Comparison of ENCODE assay signal across 1 cellular context in the genomic region with DNA sequence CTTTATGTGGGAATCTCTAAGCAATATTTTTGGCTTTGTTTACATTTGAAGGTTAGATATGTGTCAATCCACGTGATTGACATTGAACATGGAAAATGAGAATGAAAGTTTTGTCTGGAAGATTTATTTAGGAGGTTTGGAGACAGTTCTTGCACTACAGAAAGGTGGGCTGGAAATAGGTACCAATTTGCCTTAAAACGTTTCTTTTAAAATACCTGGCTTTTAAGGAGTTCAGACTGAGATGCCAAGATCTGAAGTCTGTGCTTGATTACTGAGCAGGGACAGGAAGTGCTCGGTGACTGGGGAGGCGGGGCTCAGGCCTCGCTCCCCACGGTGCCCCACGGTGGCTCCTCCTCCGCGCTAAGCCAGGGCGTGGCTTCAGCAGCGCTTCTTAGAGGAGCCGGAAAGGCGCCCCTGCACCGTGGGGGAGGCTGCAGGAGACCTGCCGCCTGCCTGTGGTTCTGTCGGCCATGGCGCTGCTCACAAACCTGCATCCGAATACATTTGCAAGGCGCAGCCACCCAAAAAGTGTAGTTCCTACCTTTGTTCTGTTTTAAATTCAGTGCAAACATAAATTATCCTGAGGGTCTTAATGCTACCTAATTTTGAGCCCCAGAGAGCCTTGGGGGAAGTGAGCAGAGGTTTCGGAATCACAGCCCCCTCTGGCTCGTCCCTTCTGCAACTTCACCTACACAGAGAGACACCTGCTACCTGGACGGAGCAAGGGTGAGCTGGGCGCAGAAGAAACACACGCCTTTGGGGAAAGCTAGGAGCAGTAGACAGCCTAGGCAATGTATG.
A peak's percentile ranks its signal among the peaks of the same experiment; 100 is the strongest.
TF ChIP-seq lines count a peak whose summit lies in the region.

No MANE protein-coding gene starts in this region.

TF ChIP-seq in HepG2, 621 proteins besides CTCF, POLR2A, EP300 and RAD21 (continued from another document):
- TF ChIP-seq BORCS8-MEF2B (CRISPR knock-in tag; IDR thresholded peaks at IDR 0.05) (no peak), ZNF501 (CRISPR knock-in tag; IDR thresholded peaks at IDR 0.05) (0 out of 2 replicates have a peak, but pooled peaks have one; percentile 20), ZNF12 (CRISPR knock-in tag; IDR thresholded peaks at IDR 0.05) (0 out of 2 replicates have a peak, but pooled peaks have one; percentile 12), POLR2AphosphoS5 (IDR thresholded peaks at IDR 0.05; ENCODE audit: low read depth, low read length) (peak; percentile 66), GABPA (IDR thresholded peaks at IDR 0.05; ENCODE audit: low read depth, low read length) (no peak), GABPA (CRISPR knock-in tag; IDR thresholded peaks at IDR 0.05; ENCODE audit: low read depth) (peak; percentile 71), SP5 (CRISPR knock-in tag; IDR thresholded peaks at IDR 0.05; ENCODE audit: borderline replicate concordance, low read depth) (peak; percentile 36; the same call in 1 of the 2 replicates), SPEN (CRISPR knock-in tag; IDR thresholded peaks at IDR 0.05; ENCODE audit: low read depth) (0 out of 2 replicates have a peak, but pooled peaks have one; percentile 7), NCOA2 (CRISPR knock-in tag; IDR thresholded peaks at IDR 0.05) (peak; percentile 10; the same call in 1 of the 2 replicates), KAT8 (CRISPR knock-in tag; IDR thresholded peaks at IDR 0.05) (peak; percentile 46; the same call in 1 of the 2 replicates), FOXA3 (CRISPR knock-in tag; IDR thresholded peaks at IDR 0.05) (peak; percentile 52; the same call in 1 of the 2 replicates), SOX13 (IDR thresholded peaks at IDR 0.05) (no peak), SOX13 (CRISPR knock-in tag; conservative IDR thresholded peaks at IDR 0.05 in 1 of 2, IDR thresholded peaks at IDR 0.05 in 1 of 2) (0 out of 4 replicates have a peak, but pooled peaks of 1 of the 2 experiments have one; percentile 5), HMG20B (CRISPR knock-in tag; conservative IDR thresholded peaks at IDR 0.05) (no peak), NR2C2 (CRISPR knock-in tag; IDR thresholded peaks at IDR 0.05; ENCODE audit: borderline replicate concordance) (no peak), CREB1 (IDR thresholded peaks at IDR 0.05) (no peak), CREB1 (CRISPR knock-in tag; IDR thresholded peaks at IDR 0.05) (peak; percentile 36; the same call in 1 of the 2 replicates)
- TF ChIP-seq, protein P1, sequence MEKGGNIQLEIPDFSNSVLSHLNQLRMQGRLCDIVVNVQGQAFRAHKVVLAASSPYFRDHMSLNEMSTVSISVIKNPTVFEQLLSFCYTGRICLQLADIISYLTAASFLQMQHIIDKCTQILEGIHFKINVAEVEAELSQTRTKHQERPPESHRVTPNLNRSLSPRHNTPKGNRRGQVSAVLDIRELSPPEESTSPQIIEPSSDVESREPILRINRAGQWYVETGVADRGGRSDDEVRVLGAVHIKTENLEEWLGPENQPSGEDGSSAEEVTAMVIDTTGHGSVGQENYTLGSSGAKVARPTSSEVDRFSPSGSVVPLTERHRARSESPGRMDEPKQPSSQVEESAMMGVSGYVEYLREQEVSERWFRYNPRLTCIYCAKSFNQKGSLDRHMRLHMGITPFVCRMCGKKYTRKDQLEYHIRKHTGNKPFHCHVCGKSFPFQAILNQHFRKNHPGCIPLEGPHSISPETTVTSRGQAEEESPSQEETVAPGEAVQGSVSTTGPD (CRISPR knock-in tag; IDR thresholded peaks at IDR 0.05), result no peak
- TF ChIP-seq, protein P2, sequence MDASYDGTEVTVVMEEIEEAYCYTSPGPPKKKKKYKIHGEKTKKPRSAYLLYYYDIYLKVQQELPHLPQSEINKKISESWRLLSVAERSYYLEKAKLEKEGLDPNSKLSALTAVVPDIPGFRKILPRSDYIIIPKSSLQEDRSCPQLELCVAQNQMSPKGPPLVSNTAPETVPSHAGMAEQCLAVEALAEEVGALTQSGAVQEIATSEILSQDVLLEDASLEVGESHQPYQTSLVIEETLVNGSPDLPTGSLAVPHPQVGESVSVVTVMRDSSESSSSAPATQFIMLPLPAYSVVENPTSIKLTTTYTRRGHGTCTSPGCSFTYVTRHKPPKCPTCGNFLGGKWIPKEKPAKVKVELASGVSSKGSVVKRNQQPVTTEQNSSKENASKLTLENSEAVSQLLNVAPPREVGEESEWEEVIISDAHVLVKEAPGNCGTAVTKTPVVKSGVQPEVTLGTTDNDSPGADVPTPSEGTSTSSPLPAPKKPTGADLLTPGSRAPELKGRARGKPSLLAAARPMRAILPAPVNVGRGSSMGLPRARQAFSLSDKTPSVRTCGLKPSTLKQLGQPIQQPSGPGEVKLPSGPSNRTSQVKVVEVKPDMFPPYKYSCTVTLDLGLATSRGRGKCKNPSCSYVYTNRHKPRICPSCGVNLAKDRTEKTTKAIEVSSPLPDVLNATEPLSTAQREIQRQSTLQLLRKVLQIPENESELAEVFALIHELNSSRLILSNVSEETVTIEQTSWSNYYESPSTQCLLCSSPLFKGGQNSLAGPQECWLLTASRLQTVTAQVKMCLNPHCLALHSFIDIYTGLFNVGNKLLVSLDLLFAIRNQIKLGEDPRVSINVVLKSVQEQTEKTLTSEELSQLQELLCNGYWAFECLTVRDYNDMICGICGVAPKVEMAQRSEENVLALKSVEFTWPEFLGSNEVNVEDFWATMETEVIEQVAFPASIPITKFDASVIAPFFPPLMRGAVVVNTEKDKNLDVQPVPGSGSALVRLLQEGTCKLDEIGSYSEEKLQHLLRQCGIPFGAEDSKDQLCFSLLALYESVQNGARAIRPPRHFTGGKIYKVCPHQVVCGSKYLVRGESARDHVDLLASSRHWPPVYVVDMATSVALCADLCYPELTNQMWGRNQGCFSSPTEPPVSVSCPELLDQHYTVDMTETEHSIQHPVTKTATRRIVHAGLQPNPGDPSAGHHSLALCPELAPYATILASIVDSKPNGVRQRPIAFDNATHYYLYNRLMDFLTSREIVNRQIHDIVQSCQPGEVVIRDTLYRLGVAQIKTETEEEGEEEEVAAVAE (CRISPR knock-in tag; IDR thresholded peaks at IDR 0.05; ENCODE audit: borderline replicate concordance), result no peak
- TF ChIP-seq, protein P3, sequence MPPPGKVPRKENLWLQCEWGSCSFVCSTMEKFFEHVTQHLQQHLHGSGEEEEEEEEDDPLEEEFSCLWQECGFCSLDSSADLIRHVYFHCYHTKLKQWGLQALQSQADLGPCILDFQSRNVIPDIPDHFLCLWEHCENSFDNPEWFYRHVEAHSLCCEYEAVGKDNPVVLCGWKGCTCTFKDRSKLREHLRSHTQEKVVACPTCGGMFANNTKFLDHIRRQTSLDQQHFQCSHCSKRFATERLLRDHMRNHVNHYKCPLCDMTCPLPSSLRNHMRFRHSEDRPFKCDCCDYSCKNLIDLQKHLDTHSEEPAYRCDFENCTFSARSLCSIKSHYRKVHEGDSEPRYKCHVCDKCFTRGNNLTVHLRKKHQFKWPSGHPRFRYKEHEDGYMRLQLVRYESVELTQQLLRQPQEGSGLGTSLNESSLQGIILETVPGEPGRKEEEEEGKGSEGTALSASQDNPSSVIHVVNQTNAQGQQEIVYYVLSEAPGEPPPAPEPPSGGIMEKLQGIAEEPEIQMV (CRISPR knock-in tag; IDR thresholded peaks at IDR 0.05; ENCODE audit: low read depth), result no peak; the same call in 1 of the 2 replicates
- TF ChIP-seq, protein P4, sequence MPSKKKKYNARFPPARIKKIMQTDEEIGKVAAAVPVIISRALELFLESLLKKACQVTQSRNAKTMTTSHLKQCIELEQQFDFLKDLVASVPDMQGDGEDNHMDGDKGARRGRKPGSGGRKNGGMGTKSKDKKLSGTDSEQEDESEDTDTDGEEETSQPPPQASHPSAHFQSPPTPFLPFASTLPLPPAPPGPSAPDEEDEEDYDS (CRISPR knock-in tag; IDR thresholded peaks at IDR 0.05), result peak; percentile 86
TF ChIP-seq in HepG2: peak in this region for 42.
